Comparison of ENCODE assay signal across 13 cellular contexts in the genomic region with DNA sequence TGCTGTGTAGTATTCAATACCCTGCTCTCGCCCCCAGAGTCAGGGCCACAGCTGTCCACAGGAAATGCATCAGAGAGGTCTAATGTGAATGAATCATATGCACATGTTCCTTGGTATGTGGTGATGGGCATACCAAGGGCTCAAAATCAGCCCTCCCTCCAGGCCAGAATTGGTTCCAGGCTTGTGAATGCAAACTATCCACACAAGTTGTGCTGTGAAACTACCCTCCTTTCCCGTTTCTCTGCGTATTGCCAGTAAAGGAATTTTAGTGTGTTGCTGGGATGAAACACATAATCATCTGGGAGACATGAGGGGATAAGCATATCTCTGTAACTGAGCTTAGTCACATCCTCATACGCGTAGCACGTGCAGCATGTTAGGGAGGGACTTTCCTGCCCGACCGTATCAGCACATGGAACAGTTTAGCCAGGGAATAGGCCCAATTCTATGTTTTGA. TPM values are rescaled to one million over a fixed set of nuclear protein-coding genes. Genes with fewer than 3 reads are reported as not detected.
DNase-seq lines count a peak whose midpoint lies in the region; ATAC-seq, FAIRE-seq and TF ChIP-seq lines count a peak whose summit lies in the region.
"Had no signal": no experiment of that assay in that cellular context is flagged by ENCODE, and none has a peak within 500 bp of the region (broad histone marks: within the 10 kb centered on the region; RNA-seq: fewer than 3 reads in every experiment).

No MANE protein-coding gene starts in this region.

- H3K9me3 Mint-ChIP-seq in WTC11 = peaks cover 10% of the 10 kb centered on the region

- DNase-seq in EH (ENCODE audit: low read depth) (peak; percentile 96), RCC 7860 (ENCODE audit: low spot score) (peak; percentile 67), epithelial cell of esophagus (ENCODE audit: low read depth) (peak; percentile 67), myocyte (ENCODE audit: low read depth) (peak; percentile 92), WTC11 (ENCODE audit: low spot score) (no peak)
- DNase-seq in effector CD8-positive, alpha-beta T cell (lab: John Stamatoyannopoulos, UW) = no peak
- DNase-seq: activated T-cell treated with anti-CD3 and anti-CD28 coated beads, Interleukin-2, amount 50 U/mL, for 72 hours; natural killer cell; NCI-H345; T-helper 17 cell had no signal

- CTCF ChIA-PET in WTC11 (lab: Charles Lee) = no interaction called here

- FAIRE-seq in RCC 7860 (lab: Jason Lieb, UNC) = no peak

- POLR2A ChIA-PET in WTC11 (lab: Charles Lee) = no interaction called here

- TF ChIP-seq CTCF in epithelial cell of esophagus (IDR thresholded peaks at IDR 0.05; ENCODE audit: insufficient read depth, low read depth, low read length, missing control alignments) (no peak), WTC11 (IDR thresholded peaks at IDR 0.05) (no peak)

- ATAC-seq in HG02970 (IDR thresholded peaks at IDR 0.05; ENCODE audit: low FRiP score, unreplicated experiment) = no peak
- ATAC-seq in WTC11 = no peak
- no peak for ATAC-seq in HG03280 (IDR thresholded peaks at IDR 0.05; ENCODE audit: unreplicated experiment)
- ATAC-seq: activated T-cell treated with anti-CD3 and anti-CD28 coated beads, Interleukin-2, amount 50 U/mL, for 72 hours; natural killer cell; T-helper 17 cell had no signal

- no peak overlapping the region for H3K4me3 Mint-ChIP-seq in WTC11
- H3K4me3 Mint-ChIP-seq: activated T-cell treated with anti-CD3 and anti-CD28 coated beads, Interleukin-2, amount 50 U/mL, for 72 hours; natural killer cell; T-helper 17 cell had no signal

- peaks cover 16% of the 10 kb centered on the region for H3K4me1 Mint-ChIP-seq in WTC11
- H3K4me1 Mint-ChIP-seq: natural killer cell, T-helper 17 cell had no signal

- H3K4me3 ChIP-seq in epithelial cell of esophagus (ENCODE audit: low read length) = no peak overlapping the region
- H3K4me3 ChIP-seq: tibial nerve had no signal

- no peaks in the 10 kb centered on the region; the same call in 1 of the 2 replicates for H3K27me3 Mint-ChIP-seq in WTC11 (ENCODE audit: low read depth)
- H3K27me3 Mint-ChIP-seq: T-helper 17 cell had no signal

- peaks cover 8% of the 10 kb centered on the region; the same call in 1 of the 2 replicates for H3K36me3 Mint-ChIP-seq in WTC11

- H3K27ac Mint-ChIP-seq in WTC11 = no peak overlapping the region
- H3K27ac Mint-ChIP-seq: activated T-cell treated with anti-CD3 and anti-CD28 coated beads, Interleukin-2, amount 50 U/mL, for 72 hours; natural killer cell; T-helper 17 cell had no signal

TF ChIP-seq in WTC11, 78 proteins besides CTCF, POLR2A, EP300 and RAD21 (continues in another document):
- TF ChIP-seq ELF4 (CRISPR knock-in tag; IDR thresholded peaks at IDR 0.05; ENCODE audit: low read depth) (no peak), JAZF1 (CRISPR knock-in tag; IDR thresholded peaks at IDR 0.05) (no peak), HMGA2 (CRISPR knock-in tag; IDR thresholded peaks at IDR 0.05) (no peak), FOXJ3 (CRISPR knock-in tag; IDR thresholded peaks at IDR 0.05; ENCODE audit: borderline replicate concordance) (no peak), NR2C2 (CRISPR knock-in tag; IDR thresholded peaks at IDR 0.05) (no peak), ZNF396 (CRISPR knock-in tag; IDR thresholded peaks at IDR 0.05; ENCODE audit: borderline replicate concordance) (no peak)
- TF ChIP-seq, protein P1, sequence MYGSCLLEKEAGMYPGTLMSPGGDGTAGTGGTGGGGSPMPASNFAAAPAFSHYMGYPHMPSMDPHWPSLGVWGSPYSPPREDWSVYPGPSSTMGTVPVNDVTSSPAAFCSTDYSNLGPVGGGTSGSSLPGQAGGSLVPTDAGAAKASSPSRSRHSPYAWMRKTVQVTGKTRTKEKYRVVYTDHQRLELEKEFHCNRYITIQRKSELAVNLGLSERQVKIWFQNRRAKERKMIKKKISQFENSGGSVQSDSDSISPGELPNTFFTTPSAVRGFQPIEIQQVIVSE (CRISPR knock-in tag; IDR thresholded peaks at IDR 0.05; ENCODE audit: borderline replicate concordance) = no peak
- TF ChIP-seq, protein P2, sequence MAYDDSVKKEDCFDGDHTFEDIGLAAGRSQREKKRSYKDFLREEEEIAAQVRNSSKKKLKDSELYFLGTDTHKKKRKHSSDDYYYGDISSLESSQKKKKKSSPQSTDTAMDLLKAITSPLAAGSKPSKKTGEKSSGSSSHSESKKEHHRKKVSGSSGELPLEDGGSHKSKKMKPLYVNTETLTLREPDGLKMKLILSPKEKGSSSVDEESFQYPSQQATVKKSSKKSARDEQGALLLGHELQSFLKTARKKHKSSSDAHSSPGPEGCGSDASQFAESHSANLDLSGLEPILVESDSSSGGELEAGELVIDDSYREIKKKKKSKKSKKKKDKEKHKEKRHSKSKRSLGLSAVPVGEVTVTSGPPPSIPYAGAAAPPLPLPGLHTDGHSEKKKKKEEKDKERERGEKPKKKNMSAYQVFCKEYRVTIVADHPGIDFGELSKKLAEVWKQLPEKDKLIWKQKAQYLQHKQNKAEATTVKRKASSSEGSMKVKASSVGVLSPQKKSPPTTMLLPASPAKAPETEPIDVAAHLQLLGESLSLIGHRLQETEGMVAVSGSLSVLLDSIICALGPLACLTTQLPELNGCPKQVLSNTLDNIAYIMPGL (CRISPR knock-in tag; IDR thresholded peaks at IDR 0.05) = no peak
- TF ChIP-seq, protein P3, sequence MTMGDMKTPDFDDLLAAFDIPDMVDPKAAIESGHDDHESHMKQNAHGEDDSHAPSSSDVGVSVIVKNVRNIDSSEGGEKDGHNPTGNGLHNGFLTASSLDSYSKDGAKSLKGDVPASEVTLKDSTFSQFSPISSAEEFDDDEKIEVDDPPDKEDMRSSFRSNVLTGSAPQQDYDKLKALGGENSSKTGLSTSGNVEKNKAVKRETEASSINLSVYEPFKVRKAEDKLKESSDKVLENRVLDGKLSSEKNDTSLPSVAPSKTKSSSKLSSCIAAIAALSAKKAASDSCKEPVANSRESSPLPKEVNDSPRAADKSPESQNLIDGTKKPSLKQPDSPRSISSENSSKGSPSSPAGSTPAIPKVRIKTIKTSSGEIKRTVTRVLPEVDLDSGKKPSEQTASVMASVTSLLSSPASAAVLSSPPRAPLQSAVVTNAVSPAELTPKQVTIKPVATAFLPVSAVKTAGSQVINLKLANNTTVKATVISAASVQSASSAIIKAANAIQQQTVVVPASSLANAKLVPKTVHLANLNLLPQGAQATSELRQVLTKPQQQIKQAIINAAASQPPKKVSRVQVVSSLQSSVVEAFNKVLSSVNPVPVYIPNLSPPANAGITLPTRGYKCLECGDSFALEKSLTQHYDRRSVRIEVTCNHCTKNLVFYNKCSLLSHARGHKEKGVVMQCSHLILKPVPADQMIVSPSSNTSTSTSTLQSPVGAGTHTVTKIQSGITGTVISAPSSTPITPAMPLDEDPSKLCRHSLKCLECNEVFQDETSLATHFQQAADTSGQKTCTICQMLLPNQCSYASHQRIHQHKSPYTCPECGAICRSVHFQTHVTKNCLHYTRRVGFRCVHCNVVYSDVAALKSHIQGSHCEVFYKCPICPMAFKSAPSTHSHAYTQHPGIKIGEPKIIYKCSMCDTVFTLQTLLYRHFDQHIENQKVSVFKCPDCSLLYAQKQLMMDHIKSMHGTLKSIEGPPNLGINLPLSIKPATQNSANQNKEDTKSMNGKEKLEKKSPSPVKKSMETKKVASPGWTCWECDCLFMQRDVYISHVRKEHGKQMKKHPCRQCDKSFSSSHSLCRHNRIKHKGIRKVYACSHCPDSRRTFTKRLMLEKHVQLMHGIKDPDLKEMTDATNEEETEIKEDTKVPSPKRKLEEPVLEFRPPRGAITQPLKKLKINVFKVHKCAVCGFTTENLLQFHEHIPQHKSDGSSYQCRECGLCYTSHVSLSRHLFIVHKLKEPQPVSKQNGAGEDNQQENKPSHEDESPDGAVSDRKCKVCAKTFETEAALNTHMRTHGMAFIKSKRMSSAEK (CRISPR knock-in tag; IDR thresholded peaks at IDR 0.05; ENCODE audit: borderline replicate concordance) = no peak
- TF ChIP-seq, protein P4, sequence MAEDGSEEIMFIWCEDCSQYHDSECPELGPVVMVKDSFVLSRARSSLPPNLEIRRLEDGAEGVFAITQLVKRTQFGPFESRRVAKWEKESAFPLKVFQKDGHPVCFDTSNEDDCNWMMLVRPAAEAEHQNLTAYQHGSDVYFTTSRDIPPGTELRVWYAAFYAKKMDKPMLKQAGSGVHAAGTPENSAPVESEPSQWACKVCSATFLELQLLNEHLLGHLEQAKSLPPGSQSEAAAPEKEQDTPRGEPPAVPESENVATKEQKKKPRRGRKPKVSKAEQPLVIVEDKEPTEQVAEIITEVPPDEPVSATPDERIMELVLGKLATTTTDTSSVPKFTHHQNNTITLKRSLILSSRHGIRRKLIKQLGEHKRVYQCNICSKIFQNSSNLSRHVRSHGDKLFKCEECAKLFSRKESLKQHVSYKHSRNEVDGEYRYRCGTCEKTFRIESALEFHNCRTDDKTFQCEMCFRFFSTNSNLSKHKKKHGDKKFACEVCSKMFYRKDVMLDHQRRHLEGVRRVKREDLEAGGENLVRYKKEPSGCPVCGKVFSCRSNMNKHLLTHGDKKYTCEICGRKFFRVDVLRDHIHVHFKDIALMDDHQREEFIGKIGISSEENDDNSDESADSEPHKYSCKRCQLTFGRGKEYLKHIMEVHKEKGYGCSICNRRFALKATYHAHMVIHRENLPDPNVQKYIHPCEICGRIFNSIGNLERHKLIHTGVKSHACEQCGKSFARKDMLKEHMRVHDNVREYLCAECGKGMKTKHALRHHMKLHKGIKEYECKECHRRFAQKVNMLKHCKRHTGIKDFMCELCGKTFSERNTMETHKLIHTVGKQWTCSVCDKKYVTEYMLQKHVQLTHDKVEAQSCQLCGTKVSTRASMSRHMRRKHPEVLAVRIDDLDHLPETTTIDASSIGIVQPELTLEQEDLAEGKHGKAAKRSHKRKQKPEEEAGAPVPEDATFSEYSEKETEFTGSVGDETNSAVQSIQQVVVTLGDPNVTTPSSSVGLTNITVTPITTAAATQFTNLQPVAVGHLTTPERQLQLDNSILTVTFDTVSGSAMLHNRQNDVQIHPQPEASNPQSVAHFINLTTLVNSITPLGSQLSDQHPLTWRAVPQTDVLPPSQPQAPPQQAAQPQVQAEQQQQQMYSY (CRISPR knock-in tag; IDR thresholded peaks at IDR 0.05) = no peak

RNA-seq across cellular contexts. Expression of a gene that starts 9.2 kb away (rescaled TPM):
- total RNA-seq in myocyte (132 and 149 TPM in 2 replicates), WTC11 (2021) (23.7 to 24.4 TPM (median 23.9 TPM) in 3 replicates)
- polyA plus RNA-seq in myocyte (2012) = 30.4 TPM
- total RNA-seq: activated T-cell treated with anti-CD3 and anti-CD28 coated beads, Interleukin-2, amount 50 U/mL, for 72 hours had no signal

Comparison
In these comparisons a context has a peak if more than half of its experiments do, and no peak if none do; other contexts are left out.
1. DNase-seq: peak in EH (single experiment), RCC 7860 (single experiment), epithelial cell of esophagus (single experiment) and myocyte (single experiment); none in WTC11 (single experiment) and effector CD8-positive, alpha-beta T cell (single experiment).